12 cellular contexts compared by ENCODE assay signal in genomic region chr9:136587944-136588662, GRCh38. TPM values are rescaled to one million over a fixed set of nuclear protein-coding genes. Genes with fewer than 3 reads are reported as not detected.
A peak's percentile ranks its signal among the peaks of the same experiment; 100 is the strongest.
DNase-seq lines count a peak whose midpoint lies in the region; ATAC-seq, FAIRE-seq and TF ChIP-seq lines count a peak whose summit lies in the region.
"Had no signal": no experiment of that assay in that cellular context is flagged by ENCODE, and none has a peak within 500 bp of the region (broad histone marks: within the 10 kb centered on the region; RNA-seq: fewer than 3 reads in every experiment).

No MANE protein-coding gene starts in this region.

- H3K27ac ChIP-seq in DND-41 (ENCODE audit: low read length) (peak overlapping the region; percentile 100), KOPT-K1 (ENCODE audit: low read depth, low read length, poor library complexity, severe bottlenecking) (peak overlapping the region; percentile 100), caudate nucleus (ENCODE audit: low read depth, low read length) (peak overlapping the region; percentile 36)

- peak; percentile 99 for DNase-seq in DND-41
- DNase-seq in caudate nucleus (lab: John Stamatoyannopoulos, UW): no peak
- peak; percentile 75 for DNase-seq in nephron progenitor cell
- DNase-seq in frontal cortex (ENCODE audit: low spot score in 2 of 2): no peak
- no peak for DNase-seq in NCI-H1436 (lab: John Stamatoyannopoulos, UW)
- DNase-seq: EL, NCI-H1092, SIG-M5 had no signal

- H3K4me2 ChIP-seq in DND-41 (ENCODE audit: insufficient read depth, low read length): peak overlapping the region; percentile 73

- H3K27ac Mint-ChIP-seq in nephron progenitor cell: peak overlapping the region; percentile 94

- H3K4me1 Mint-ChIP-seq in nephron progenitor cell: peaks cover 81% of the 10 kb centered on the region

- no peaks in the 10 kb centered on the region for H3K27me3 ChIP-seq in DND-41 (ENCODE audit: insufficient read depth, low read length, poor library complexity)

- H3K4me3 ChIP-seq in DND-41 (ENCODE audit: low read depth in 1 of 2, low read length in 2 of 2): peak overlapping the region in 1 of 2 experiments; percentile 61; a peak in 2 of 4 replicates

- peak overlapping the region; percentile 36 for H3K4me3 Mint-ChIP-seq in nephron progenitor cell

- H4K20me1 ChIP-seq in DND-41 (ENCODE audit: insufficient read depth, low read length): no peaks in the 10 kb centered on the region

- H3K27me3 Mint-ChIP-seq in nephron progenitor cell (ENCODE audit: low read depth, poor library complexity): peaks cover 5% of the 10 kb centered on the region

- no peaks in the 10 kb centered on the region for H3K9me3 ChIP-seq in DND-41 (ENCODE audit: insufficient read depth, low read length, severe bottlenecking)
- no peaks in the 10 kb centered on the region for H3K9me3 ChIP-seq in KOPT-K1 (ENCODE audit: insufficient read depth, low read length, poor library complexity, severe bottlenecking)

- no peaks in the 10 kb centered on the region for H3K9me3 Mint-ChIP-seq in nephron progenitor cell

- no peak overlapping the region for H2AFZ ChIP-seq in DND-41 (ENCODE audit: low read depth, low read length)

- H3K9ac ChIP-seq in DND-41 (ENCODE audit: low read depth, low read length): peak overlapping the region; percentile 95

- H3K36me3 ChIP-seq in DND-41 (ENCODE audit: insufficient read depth, low read length) (no peaks in the 10 kb centered on the region; the same call in 1 of the 2 replicates), KOPT-K1 (ENCODE audit: insufficient read depth, low read length) (no peaks in the 10 kb centered on the region)

- TF ChIP-seq CTCF in DND-41 (IDR thresholded peaks at IDR 0.05; ENCODE audit: borderline replicate concordance, extremely low read depth, low read length, poor library complexity, severe bottlenecking) (no peak), nephron progenitor cell (IDR thresholded peaks at IDR 0.05) (no peak)

- peaks cover 35% of the 10 kb centered on the region for H3K79me2 ChIP-seq in DND-41 (ENCODE audit: insufficient read depth, low read length)

- ATAC-seq in DND-41 (ENCODE audit: insufficient read depth, low read depth): peak; percentile 67
- ATAC-seq in GM19324 (IDR thresholded peaks at IDR 0.05; ENCODE audit: low FRiP score, unreplicated experiment): no peak
- no peak for ATAC-seq in activated CD4-positive, CD25-positive, alpha-beta regulatory T cell treated with anti-CD3 and anti-CD28 coated beads, Interleukin-2, amount 50 U/mL, for 24 hours

- peaks cover 73% of the 10 kb centered on the region for H3K4me1 ChIP-seq in DND-41 (ENCODE audit: insufficient read depth, low read length)

- FAIRE-seq in frontal cortex (lab: Jason Lieb, UNC): no peak
- FAIRE-seq: urothelium cell line had no signal

- H3K36me3 Mint-ChIP-seq in nephron progenitor cell (ENCODE audit: low read depth): no peaks in the 10 kb centered on the region

RNA-seq across cellular contexts. Expression of gene NOTCH1, which starts 42.3 kb away (rescaled TPM):
- 15.9 TPM for total RNA-seq in frontal cortex

Comparison
In these comparisons a context has a peak if more than half of its experiments do, and no peak if none do; other contexts are left out.
1. DNase-seq: peak in DND-41 (single experiment) and nephron progenitor cell (single experiment); none in caudate nucleus (0 of 61), frontal cortex (0 of 2) and NCI-H1436 (single experiment).
2. H3K27ac ChIP-seq: peak in every context shown above with its lines; median percentile 100 in DND-41; 100 in KOPT-K1; 36 in caudate nucleus.